7 cellular contexts compared by ENCODE assay signal in genomic region chrX:125154288-125155257, GRCh38.
DNase-seq lines count a peak whose midpoint lies in the region; ATAC-seq, FAIRE-seq and TF ChIP-seq lines count a peak whose summit lies in the region.
"Not testable (repeated sequence)": the region's sequence is repeated elsewhere in the genome, so short reads cannot be mapped to it uniquely, and the experiment has no call there.

No MANE protein-coding gene starts in this region.

- not testable (repeated sequence) for H3K27ac ChIP-seq in PC-9, testis

- H3K9me2 ChIP-seq in PC-9 (ENCODE audit: insufficient read depth), result not testable (repeated sequence)

- 0 out of 2 replicates have a peak overlapping the region, but pooled peaks have one; percentile 4 for H3K4me3 ChIP-seq in MG63
- H3K4me3 ChIP-seq in PC-9, result peak overlapping the region; percentile 60
- not testable (repeated sequence) for H3K4me3 ChIP-seq in testis

- not testable (repeated sequence) for H3K79me2 ChIP-seq in PC-9 (ENCODE audit: low read depth)

- TSS peak; percentile 74 for BruUV-seq in PC-9 (replicated peaks; lab: Mats Ljungman, UMichigan)

- peak overlapping the region; percentile 83 for H3K4me2 ChIP-seq in PC-9

- not testable (repeated sequence) for H3K9me3 ChIP-seq in ES-I3 (ENCODE audit: control insufficient read depth, insufficient read depth, low read length); MG63; PC-9 (ENCODE audit: insufficient read depth, low read depth); testis

- H2AFZ ChIP-seq in PC-9, result peak overlapping the region; percentile 87

- peak overlapping the region; percentile 14; the same call in 1 of the 2 replicates for H3K4me3 Mint-ChIP-seq in WTC11

- not testable (repeated sequence) for H3K27me3 Mint-ChIP-seq in WTC11 (ENCODE audit: low read depth)

- CTCF ChIA-PET in PC-9 (lab: Charles Lee); WTC11 (lab: Charles Lee): not testable (repeated sequence)

- H3K27ac Mint-ChIP-seq in WTC11, result not testable (repeated sequence)

- intact Hi-C loops in PC-9 (cut with micrococcal nuclease; ENCODE audit: unreplicated experiment); testis (cut with DNase I; ENCODE audit: low total_unique reads): not testable (repeated sequence)

- TF ChIP-seq POLR2A in testis (IDR thresholded peaks at IDR 0.05), result not testable (repeated sequence)

- H3F3A ChIP-seq in PC-9 (ENCODE audit: insufficient read depth, low read depth), result not testable (repeated sequence)

- H3K9ac ChIP-seq in ES-I3 (ENCODE audit: low read depth, low read length), result peak overlapping the region; percentile 19; the same call in 1 of the 2 replicates

- not testable (repeated sequence) for H3K36me3 Mint-ChIP-seq in WTC11

- not testable (repeated sequence) for H3K4me1 ChIP-seq in ES-I3 (ENCODE audit: insufficient read depth, low read length); testis
- peaks cover 10% of the 10 kb centered on the region for H3K4me1 ChIP-seq in PC-9 (replicated peaks; ENCODE audit: insufficient read depth)

- not testable (repeated sequence) for H3K9me3 Mint-ChIP-seq in WTC11

- 78 to 81% methylated on average over 13 to 31 of the region's 32 CpGs for WGBS in testis, 2 donors

- DNase-seq in MG63; WTC11 (ENCODE audit: low spot score): not testable (repeated sequence)
- DNase-seq in PC-9, result peak in 1 of 2 experiments; percentile 35
- peak; percentile 29 for DNase-seq in SHP77 treated with DMSO at 0.1 percent for 48 hours (lab: John Stamatoyannopoulos, UW)
- DNase-seq in testis, result peak; percentile 15

- not testable (repeated sequence) for ATAC-seq in WTC11

- peak; percentile 30 for FAIRE-seq in islet of Langerhans (lab: Jason Lieb, UNC)

- not testable (repeated sequence) for H4K20me1 ChIP-seq in PC-9 (ENCODE audit: insufficient read depth)

- H3K36me3 ChIP-seq in ES-I3 (ENCODE audit: insufficient read depth, low read length); MG63; PC-9 (ENCODE audit: low read depth); testis (ENCODE audit: low read depth, missing control alignments): not testable (repeated sequence)

- H3K27me3 ChIP-seq in MG63; PC-9 (ENCODE audit: insufficient read depth, low read depth); testis: not testable (repeated sequence)

- POLR2A ChIA-PET in PC-9 (lab: Charles Lee; ENCODE audit: unreplicated experiment), result interaction anchor here (0.5 to 0.6 kb wide), 3 partner anchors 11 to 1379 kb away, joined by 3 to 5 read pairs (median 3); no protein-coding TSS in a partner anchor
- POLR2A ChIA-PET in WTC11 (lab: Charles Lee), result not testable (repeated sequence)

- not testable (repeated sequence) for TF ChIP-seq CTCF in PC-9 (conservative IDR thresholded peaks at IDR 0.05); WTC11 (IDR thresholded peaks at IDR 0.05); testis (IDR thresholded peaks at IDR 0.05)

- peaks cover 21% of the 10 kb centered on the region for H3K4me1 Mint-ChIP-seq in WTC11

TF ChIP-seq in WTC11, 78 proteins besides CTCF, POLR2A, EP300 and RAD21:
- TF ChIP-seq NFYB (CRISPR knock-in tag; conservative IDR thresholded peaks at IDR 0.05; ENCODE audit: low read depth), result peak; percentile 22; the same call in 1 of the 2 replicates
